In genomic region chr4:31995943-31996901, GRCh38 we compare ENCODE assay signal across 23 cellular contexts.
DNase-seq lines count a peak whose midpoint lies in the region; TF ChIP-seq lines count a peak whose summit lies in the region.
"Had no signal": no experiment of that assay in that cellular context is flagged by ENCODE, and none has a peak within 500 bp of the region (broad histone marks: within the 10 kb centered on the region; RNA-seq: fewer than 3 reads in every experiment).

No MANE protein-coding gene starts in this region.

- TF ChIP-seq CTCF in NB4 (IDR thresholded peaks at IDR 0.05; ENCODE audit: low read depth, low read length) (no peak), nephron progenitor cell (IDR thresholded peaks at IDR 0.05) (no peak)

- H3K4me3 Mint-ChIP-seq in nephron progenitor cell (no peak overlapping the region), immature natural killer cell (no peak overlapping the region)
- H3K4me3 Mint-ChIP-seq: CD4-positive, alpha-beta memory T cell had no signal

- H3K4me1 Mint-ChIP-seq in nephron progenitor cell (no peaks in the 10 kb centered on the region), immature natural killer cell (no peaks in the 10 kb centered on the region)
- H3K4me1 Mint-ChIP-seq: CD4-positive, alpha-beta memory T cell had no signal

- H3K36me3 Mint-ChIP-seq in nephron progenitor cell (ENCODE audit: low read depth) (no peaks in the 10 kb centered on the region), immature natural killer cell (no peaks in the 10 kb centered on the region)
- H3K36me3 Mint-ChIP-seq: CD4-positive, alpha-beta memory T cell had no signal

- H3K27ac Mint-ChIP-seq in nephron progenitor cell, result no peak overlapping the region
- H3K27ac Mint-ChIP-seq in immature natural killer cell, result no peak overlapping the region
- H3K27ac Mint-ChIP-seq: CD4-positive, alpha-beta memory T cell had no signal

- DNase-seq in Daoy (ENCODE audit: low read depth) (peak; percentile 6), NB4 (ENCODE audit: low read depth) (peak; percentile 84), ecto neural progenitor cell (ENCODE audit: low spot score) (peak; percentile 79), nephron progenitor cell (peak; percentile 10), T1000 (lab: John Stamatoyannopoulos, UW) (no peak), NCI-H510A treated with DMSO at 0.1 percent for 48 hours (lab: John Stamatoyannopoulos, UW) (no peak), glomerular visceral epithelial cell (ENCODE audit: extremely low spot score) (no peak), immature natural killer cell (no peak)
- DNase-seq: activated CD4-positive, alpha-beta T cell treated with anti-CD3 and anti-CD28 coated beads for 48 hours; activated CD8-positive, alpha-beta memory T cell treated with anti-CD3 and anti-CD28 coated beads, Interleukin-2, amount 50 U/mL, for 48 hours; activated gamma-delta T cell treated with Interleukin-2 at 50 U/mL for 16 hours; CD4-positive, alpha-beta memory T cell; DMS79 treated with DMSO at 0.1 percent for 48 hours; GOT3; hypothalamus; KBM-7; MV-4-11; NCI-H2081; NCI-H526 treated with DMSO at 0.1 percent for 48 hours; PC-9; sigmoid colon; stimulated activated CD4-positive, alpha-beta T cell treated with anti-CD3 and anti-CD28 coated beads, Interleukin-2, amount 100 ng/mL, for 48 hours; stomach had no signal

- H3K27me3 Mint-ChIP-seq in nephron progenitor cell (ENCODE audit: low read depth, poor library complexity) (no peaks in the 10 kb centered on the region), immature natural killer cell (ENCODE audit: low read depth in 3 of 3) (no peaks in the 10 kb centered on the region)
- H3K27me3 Mint-ChIP-seq: CD4-positive, alpha-beta memory T cell had no signal

- H3K9me3 Mint-ChIP-seq in nephron progenitor cell (no peaks in the 10 kb centered on the region), immature natural killer cell (peaks cover 7 to 51% (median 23%) of the 10 kb centered on the region in 6 donors)

- H3K4me3 ChIP-seq in NB4 (ENCODE audit: low read depth, low read length), result peak overlapping the region; percentile 75
- H3K4me3 ChIP-seq: PC-9 had no signal

- TF ChIP-seq POLR2A in NB4 (IDR thresholded peaks at IDR 0.05; ENCODE audit: extremely low read depth, insufficient read length), result no peak

Comparison
In these comparisons a context has a peak if more than half of its experiments do, and no peak if none do; other contexts are left out.
1. DNase-seq: peak in Daoy (single experiment), NB4 (single experiment), ecto neural progenitor cell (single experiment) and nephron progenitor cell (single experiment); none in T1000 (single experiment), NCI-H510A treated with DMSO at 0.1 percent for 48 hours (single experiment), glomerular visceral epithelial cell (single experiment) and immature natural killer cell (0 of 3).